ENCODE assay signal across 15 cellular contexts in the genomic region with DNA sequence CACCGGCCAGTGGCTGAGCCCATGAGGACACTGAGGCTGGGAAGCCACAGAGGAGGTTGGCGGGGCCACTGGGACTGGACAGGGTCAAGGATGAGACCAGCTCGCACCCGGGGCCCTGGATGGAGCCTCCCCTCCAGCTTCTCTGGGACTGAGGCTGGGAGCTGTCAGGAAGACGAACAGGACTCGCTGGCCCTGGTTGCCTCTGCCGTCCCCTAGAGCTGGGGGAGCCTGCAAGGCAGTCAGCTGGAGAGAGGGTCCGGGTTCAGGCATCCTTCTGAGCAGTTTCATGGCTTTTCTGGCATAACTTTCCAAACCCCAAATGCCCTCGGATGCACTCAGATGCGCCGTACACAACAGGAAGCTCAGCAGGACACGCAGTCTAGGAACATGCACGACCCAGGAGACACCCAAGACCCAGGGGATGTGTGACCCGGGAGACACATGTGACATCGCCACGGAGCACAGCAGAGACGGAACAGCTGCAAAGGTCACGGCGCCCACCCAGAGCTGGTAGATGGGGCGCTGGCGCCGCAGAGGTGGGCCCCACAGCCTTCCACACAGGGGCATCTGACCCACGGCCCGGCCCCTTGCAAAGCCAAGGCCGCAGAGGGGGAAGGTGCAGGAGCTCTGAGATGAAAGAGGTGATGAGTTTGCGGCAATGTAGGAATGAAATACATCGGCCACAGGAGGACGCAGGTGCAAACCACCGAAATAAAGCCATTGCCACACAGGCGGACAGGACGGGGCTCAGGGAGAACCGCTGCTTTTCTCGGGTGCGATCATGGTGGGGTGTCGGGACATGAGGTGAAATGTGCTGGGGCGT. TPM values are rescaled to one million over a fixed set of nuclear protein-coding genes. Genes with fewer than 3 reads are reported as not detected.
DNase-seq lines count a peak whose midpoint lies in the region; ATAC-seq, FAIRE-seq and TF ChIP-seq lines count a peak whose summit lies in the region.
"Had no signal": no experiment of that assay in that cellular context is flagged by ENCODE, and none has a peak within 500 bp of the region (broad histone marks: within the 10 kb centered on the region; RNA-seq: fewer than 3 reads in every experiment).

No MANE protein-coding gene starts in this region.

- no TSS peak for BruUV-seq in mammary epithelial cell (replicated peaks; lab: Mats Ljungman, UMichigan)

- in situ Hi-C loops in T47D (cut with HindIII; ENCODE audit: low pct_unique_long_range_greater_than_20kb, low sequenced_read_pairs): no loop called here
- in situ Hi-C loops in mammary epithelial cell (cut with MboI; ENCODE audit: low sequenced_read_pairs in 2 of 2): loop anchor here in 1 of 2 donors (10.0 kb wide), 1 partner anchor 229 kb away; no protein-coding TSS in a partner anchor

- WGBS in mammary epithelial cell (ENCODE audit: low coverage, missing lambda C conversion rate): 96% methylated on average over 28 of the region's 36 CpGs

- H2AFZ ChIP-seq in mammary epithelial cell (ENCODE audit: low read depth, low read length) (no peak overlapping the region), neural progenitor cell (replicated peaks) (no peak overlapping the region)

- peaks cover 26% of the 10 kb centered on the region for H3K4me1 ChIP-seq in mammary epithelial cell (ENCODE audit: insufficient read depth, low read length)
- H3K4me1 ChIP-seq in neural progenitor cell: peaks cover 8% of the 10 kb centered on the region

- H3K27ac ChIP-seq in mammary epithelial cell (ENCODE audit: insufficient read depth, low read depth, low read length) (no peak overlapping the region), cingulate gyrus (ENCODE audit: low read depth, low read length) (peak overlapping the region; percentile 99), neural progenitor cell (no peak overlapping the region)
- H3K27ac ChIP-seq: adrenal gland had no signal

- H3K36me3 ChIP-seq in mammary epithelial cell (ENCODE audit: insufficient read depth, low read length) (no peaks in the 10 kb centered on the region), neural progenitor cell (no peaks in the 10 kb centered on the region)
- H3K36me3 ChIP-seq: adrenal gland had no signal

- H3K4me2 ChIP-seq in mammary epithelial cell (ENCODE audit: insufficient read depth, low read depth, low read length) (no peak overlapping the region), neural progenitor cell (no peak overlapping the region)

- peaks cover 10% of the 10 kb centered on the region for H3K27me3 Mint-ChIP-seq in neural progenitor cell (ENCODE audit: insufficient read depth, low read depth)

- peak overlapping the region; percentile 82 for H3K27ac Mint-ChIP-seq in neural progenitor cell

- H3K9me3 ChIP-seq in mammary epithelial cell (replicated peaks; ENCODE audit: insufficient read depth, low read length): no peaks in the 10 kb centered on the region
- no peaks in the 10 kb centered on the region for H3K9me3 ChIP-seq in neural progenitor cell (ENCODE audit: low read depth)
- H3K9me3 ChIP-seq: adrenal gland had no signal

- H3K79me2 ChIP-seq in mammary epithelial cell (ENCODE audit: insufficient read depth, low read length) (no peaks in the 10 kb centered on the region), neural progenitor cell (ENCODE audit: low read depth) (no peaks in the 10 kb centered on the region)

- no peaks in the 10 kb centered on the region for H3K36me3 Mint-ChIP-seq in neural progenitor cell
- H3K36me3 Mint-ChIP-seq: naive thymus-derived CD4-positive, alpha-beta T cell had no signal

- CTCF ChIA-PET in mammary epithelial cell (lab: Charles Lee; ENCODE audit: low non-redundant PET): no interaction called here

- H3K4me3 Mint-ChIP-seq in neural progenitor cell: no peak overlapping the region

- peak; percentile 17 for FAIRE-seq in urothelium cell line (lab: Jason Lieb, UNC)
- FAIRE-seq: islet of Langerhans had no signal

- no peak for ATAC-seq in GM18867 (IDR thresholded peaks at IDR 0.05; ENCODE audit: unreplicated experiment)
- ATAC-seq in HG02678 (IDR thresholded peaks at IDR 0.05; ENCODE audit: unreplicated experiment): no peak
- ATAC-seq: naive thymus-derived CD4-positive, alpha-beta T cell had no signal

- no peaks in the 10 kb centered on the region for H3K9me3 Mint-ChIP-seq in neural progenitor cell
- H3K9me3 Mint-ChIP-seq: naive thymus-derived CD4-positive, alpha-beta T cell had no signal

- TF ChIP-seq CTCF in mammary epithelial cell (conservative IDR thresholded peaks at IDR 0.05 in 1 of 2, IDR thresholded peaks at IDR 0.05 in 1 of 2; ENCODE audit: extremely low read depth in 1 of 2, insufficient read depth in 1 of 2, low read depth in 1 of 2, low read length in 2 of 2) (no peak), neural progenitor cell (IDR thresholded peaks at IDR 0.05) (no peak)

- peaks cover 14% of the 10 kb centered on the region for H3K4me1 Mint-ChIP-seq in neural progenitor cell

- peaks cover 2% of the 10 kb centered on the region for H3F3A ChIP-seq in neural progenitor cell (ENCODE audit: low read depth)

- peak; percentile 46 to 63 for DNase-seq in T47D (ENCODE audit: low read depth in 1 of 2, low spot score in 1 of 2)
- DNase-seq in mammary epithelial cell: no peak
- DNase-seq in neural progenitor cell (ENCODE audit: low spot score): no peak
- no peak for DNase-seq in urothelium cell line (ENCODE audit: low spot score)
- DNase-seq in cerebellum (ENCODE audit: low spot score): no peak
- DNase-seq: foreskin fibroblast, NCI-H187 treated with DMSO at 0.1 percent for 48 hours, RPMI8226, T1000 had no signal

- H4K20me1 ChIP-seq in mammary epithelial cell (ENCODE audit: insufficient read depth, low read length) (peaks cover 2% of the 10 kb centered on the region), neural progenitor cell (ENCODE audit: low read depth) (peaks cover 17% of the 10 kb centered on the region)

- dilution Hi-C loops in mammary epithelial cell (cut with HindIII; ENCODE audit: low sequenced_read_pairs): no loop called here

- H3K4me3 ChIP-seq in mammary epithelial cell (replicated peaks in 1 of 3; ENCODE audit: insufficient read depth in 1 of 3, low read depth in 2 of 3, low read length in 3 of 3) (no peak overlapping the region), neural progenitor cell (no peak overlapping the region)
- H3K4me3 ChIP-seq: adrenal gland had no signal

- intact Hi-C loops in mammary epithelial cell (cut with micrococcal nuclease): no loop called here

- H3K27me3 ChIP-seq in mammary epithelial cell (ENCODE audit: insufficient read depth, low read length): peaks cover 4% of the 10 kb centered on the region
- peaks cover 40% of the 10 kb centered on the region for H3K27me3 ChIP-seq in neural progenitor cell
- H3K27me3 ChIP-seq: adrenal gland had no signal

- H3K9ac ChIP-seq in mammary epithelial cell (ENCODE audit: insufficient read depth, low read length): no peak overlapping the region
- no peak overlapping the region for H3K9ac ChIP-seq in neural progenitor cell

RNA-seq across cellular contexts. Expression of a gene that starts 17.1 kb away (rescaled TPM):
- total RNA-seq in mammary epithelial cell (under 1 TPM; 0.50 to 0.94 TPM), neural progenitor cell (ENCODE audit: low replicate concordance) (0.87 TPM in 1 of 2 replicates, not detected in the other), cerebellum (12.2 TPM)
- polyA plus RNA-seq in mammary epithelial cell: 0.46 TPM
- polyA minus RNA-seq in mammary epithelial cell: 1.5 TPM

Comparison
In these comparisons a context has a peak if more than half of its experiments do, and no peak if none do; other contexts are left out.
1. DNase-seq: peak in T47D (2 of 2); none in mammary epithelial cell (single experiment), neural progenitor cell (single experiment), urothelium cell line (single experiment) and cerebellum (single experiment).